Comparison of ENCODE assay signal across 1 cellular context in genomic region chr9:137672907-137673791, GRCh38.
A peak's percentile ranks its signal among the peaks of the same experiment; 100 is the strongest.
TF ChIP-seq lines count a peak whose summit lies in the region.

No MANE protein-coding gene starts in this region.

TF ChIP-seq in GM12878, 131 proteins besides CTCF, POLR2A, EP300 and RAD21 (continued from another document and continues in another):
- TF ChIP-seq ZNF592 (IDR thresholded peaks at IDR 0.05) (no peak), JUND (IDR thresholded peaks at IDR 0.05; ENCODE audit: low read depth, low read length) (no peak), ZZZ3 (IDR thresholded peaks at IDR 0.05; ENCODE audit: control insufficient read depth, insufficient read length, low read depth) (no peak), ASH2L (IDR thresholded peaks at IDR 0.05; ENCODE audit: borderline replicate concordance, low read depth) (no peak), EED (IDR thresholded peaks at IDR 0.05; ENCODE audit: low read depth) (no peak), BACH1 (IDR thresholded peaks at IDR 0.05; ENCODE audit: borderline replicate concordance) (no peak), HDGF (IDR thresholded peaks at IDR 0.05) (peak; percentile 61; the same call in 1 of the 2 replicates), TCF3 (IDR thresholded peaks at IDR 0.05; ENCODE audit: borderline replicate concordance, insufficient read depth, low read depth, low read length) (no peak), ZNF217 (IDR thresholded peaks at IDR 0.05) (no peak), WRNIP1 (IDR thresholded peaks at IDR 0.05; ENCODE audit: borderline replicate concordance, low read depth, low read length) (peak; percentile 86; the same call in 1 of the 2 replicates), E2F8 (IDR thresholded peaks at IDR 0.05; ENCODE audit: low read depth, partially characterized antibody) (no peak), EZH2 (IDR thresholded peaks at IDR 0.05; ENCODE audit: borderline replicate concordance, control insufficient read depth, low read depth, low read length) (no peak), TBL1XR1 (IDR thresholded peaks at IDR 0.05; ENCODE audit: low read depth, low read length) (no peak), SP1 (IDR thresholded peaks at IDR 0.05; ENCODE audit: low read depth, low read length) (no peak), SIX5 (IDR thresholded peaks at IDR 0.05; ENCODE audit: low read depth, low read length, severe bottlenecking) (no peak), CBX5 (IDR thresholded peaks at IDR 0.05; ENCODE audit: low read depth) (no peak), KDM1A (IDR thresholded peaks at IDR 0.05; ENCODE audit: borderline replicate concordance) (no peak), CREB1 (IDR thresholded peaks at IDR 0.05; ENCODE audit: low read depth) (no peak), NR2C1 (IDR thresholded peaks at IDR 0.05) (no peak), IRF4 (IDR thresholded peaks at IDR 0.05; ENCODE audit: low read depth, low read length) (no peak), BMI1 (IDR thresholded peaks at IDR 0.05; ENCODE audit: borderline replicate concordance) (no peak), ZNF24 (IDR thresholded peaks at IDR 0.05) (0 out of 2 replicates have a peak, but pooled peaks have one; percentile 30), SPI1 (IDR thresholded peaks at IDR 0.05; ENCODE audit: borderline replicate concordance, insufficient read depth, low read depth, low read length) (no peak), PAX5 (IDR thresholded peaks at IDR 0.05; ENCODE audit: borderline replicate concordance, low read depth, low read length) (no peak), TCF12 (IDR thresholded peaks at IDR 0.05; ENCODE audit: low read depth, low read length) (0 out of 2 replicates have a peak, but pooled peaks have one; percentile 11), ATF2 (IDR thresholded peaks at IDR 0.05; ENCODE audit: low read length) (no peak), ZSCAN29 (IDR thresholded peaks at IDR 0.05) (no peak), STAT1 (conservative IDR thresholded peaks at IDR 0.05) (no peak), CBFB (IDR thresholded peaks at IDR 0.05; ENCODE audit: low read depth) (peak; percentile 73; the same call in 1 of the 2 replicates), ZNF384 (IDR thresholded peaks at IDR 0.05; ENCODE audit: borderline replicate concordance, low read depth, low read length) (no peak), TAF1 (IDR thresholded peaks at IDR 0.05; ENCODE audit: borderline replicate concordance, low read depth, low read length) (no peak), RAD51 (IDR thresholded peaks at IDR 0.05) (no peak), MYC (IDR thresholded peaks at IDR 0.05; ENCODE audit: insufficient read depth, insufficient read length, insufficient replicate concordance, low read length, severe bottlenecking) (no peak), ATF7 (IDR thresholded peaks at IDR 0.05; ENCODE audit: low read depth) (peak; percentile 43; the same call in 1 of the 2 replicates), BHLHE40 (IDR thresholded peaks at IDR 0.05; ENCODE audit: borderline replicate concordance in 1 of 2, low read depth in 2 of 2, low read length in 1 of 2) (peak in 1 of 2 experiments; percentile 38; a peak in 1 of 4 replicates), JUNB (IDR thresholded peaks at IDR 0.05) (no peak), RELB (IDR thresholded peaks at IDR 0.05; ENCODE audit: low read depth) (no peak), NR2F1 (conservative IDR thresholded peaks at IDR 0.05) (no peak)
- TF ChIP-seq, protein P1, sequence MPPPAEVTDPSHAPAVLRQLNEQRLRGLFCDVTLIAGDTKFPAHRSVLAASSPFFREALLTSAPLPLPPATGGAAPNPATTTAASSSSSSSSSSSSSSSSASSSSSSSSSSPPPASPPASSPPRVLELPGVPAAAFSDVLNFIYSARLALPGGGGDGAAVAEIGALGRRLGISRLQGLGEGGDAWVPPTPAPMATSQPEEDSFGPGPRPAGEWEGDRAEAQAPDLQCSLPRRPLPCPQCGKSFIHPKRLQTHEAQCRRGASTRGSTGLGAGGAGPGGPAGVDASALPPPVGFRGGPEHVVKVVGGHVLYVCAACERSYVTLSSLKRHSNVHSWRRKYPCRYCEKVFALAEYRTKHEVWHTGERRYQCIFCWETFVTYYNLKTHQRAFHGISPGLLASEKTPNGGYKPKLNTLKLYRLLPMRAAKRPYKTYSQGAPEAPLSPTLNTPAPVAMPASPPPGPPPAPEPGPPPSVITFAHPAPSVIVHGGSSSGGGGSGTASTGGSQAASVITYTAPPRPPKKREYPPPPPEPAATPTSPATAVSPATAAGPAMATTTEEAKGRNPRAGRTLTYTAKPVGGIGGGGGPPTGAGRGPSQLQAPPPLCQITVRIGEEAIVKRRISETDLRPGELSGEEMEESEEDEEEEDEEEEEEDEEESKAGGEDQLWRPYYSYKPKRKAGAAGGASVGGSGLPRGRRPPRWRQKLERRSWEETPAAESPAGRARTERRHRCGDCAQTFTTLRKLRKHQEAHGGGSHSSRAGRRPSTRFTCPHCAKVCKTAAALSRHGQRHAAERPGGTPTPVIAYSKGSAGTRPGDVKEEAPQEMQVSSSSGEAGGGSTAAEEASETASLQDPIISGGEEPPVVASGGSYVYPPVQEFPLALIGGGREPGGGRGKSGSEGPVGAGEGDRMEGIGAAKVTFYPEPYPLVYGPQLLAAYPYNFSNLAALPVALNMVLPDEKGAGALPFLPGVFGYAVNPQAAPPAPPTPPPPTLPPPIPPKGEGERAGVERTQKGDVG (CRISPR knock-in tag; IDR thresholded peaks at IDR 0.05): no peak
- TF ChIP-seq, protein P2, sequence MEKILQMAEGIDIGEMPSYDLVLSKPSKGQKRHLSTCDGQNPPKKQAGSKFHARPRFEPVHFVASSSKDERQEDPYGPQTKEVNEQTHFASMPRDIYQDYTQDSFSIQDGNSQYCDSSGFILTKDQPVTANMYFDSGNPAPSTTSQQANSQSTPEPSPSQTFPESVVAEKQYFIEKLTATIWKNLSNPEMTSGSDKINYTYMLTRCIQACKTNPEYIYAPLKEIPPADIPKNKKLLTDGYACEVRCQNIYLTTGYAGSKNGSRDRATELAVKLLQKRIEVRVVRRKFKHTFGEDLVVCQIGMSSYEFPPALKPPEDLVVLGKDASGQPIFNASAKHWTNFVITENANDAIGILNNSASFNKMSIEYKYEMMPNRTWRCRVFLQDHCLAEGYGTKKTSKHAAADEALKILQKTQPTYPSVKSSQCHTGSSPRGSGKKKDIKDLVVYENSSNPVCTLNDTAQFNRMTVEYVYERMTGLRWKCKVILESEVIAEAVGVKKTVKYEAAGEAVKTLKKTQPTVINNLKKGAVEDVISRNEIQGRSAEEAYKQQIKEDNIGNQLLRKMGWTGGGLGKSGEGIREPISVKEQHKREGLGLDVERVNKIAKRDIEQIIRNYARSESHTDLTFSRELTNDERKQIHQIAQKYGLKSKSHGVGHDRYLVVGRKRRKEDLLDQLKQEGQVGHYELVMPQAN (conservative IDR thresholded peaks at IDR 0.05): no peak
- TF ChIP-seq, protein P3, sequence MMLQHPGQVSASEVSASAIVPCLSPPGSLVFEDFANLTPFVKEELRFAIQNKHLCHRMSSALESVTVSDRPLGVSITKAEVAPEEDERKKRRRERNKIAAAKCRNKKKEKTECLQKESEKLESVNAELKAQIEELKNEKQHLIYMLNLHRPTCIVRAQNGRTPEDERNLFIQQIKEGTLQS (IDR thresholded peaks at IDR 0.05; ENCODE audit: borderline replicate concordance, extremely low read depth, low read depth, low read length): no peak
- TF ChIP-seq, protein P4, sequence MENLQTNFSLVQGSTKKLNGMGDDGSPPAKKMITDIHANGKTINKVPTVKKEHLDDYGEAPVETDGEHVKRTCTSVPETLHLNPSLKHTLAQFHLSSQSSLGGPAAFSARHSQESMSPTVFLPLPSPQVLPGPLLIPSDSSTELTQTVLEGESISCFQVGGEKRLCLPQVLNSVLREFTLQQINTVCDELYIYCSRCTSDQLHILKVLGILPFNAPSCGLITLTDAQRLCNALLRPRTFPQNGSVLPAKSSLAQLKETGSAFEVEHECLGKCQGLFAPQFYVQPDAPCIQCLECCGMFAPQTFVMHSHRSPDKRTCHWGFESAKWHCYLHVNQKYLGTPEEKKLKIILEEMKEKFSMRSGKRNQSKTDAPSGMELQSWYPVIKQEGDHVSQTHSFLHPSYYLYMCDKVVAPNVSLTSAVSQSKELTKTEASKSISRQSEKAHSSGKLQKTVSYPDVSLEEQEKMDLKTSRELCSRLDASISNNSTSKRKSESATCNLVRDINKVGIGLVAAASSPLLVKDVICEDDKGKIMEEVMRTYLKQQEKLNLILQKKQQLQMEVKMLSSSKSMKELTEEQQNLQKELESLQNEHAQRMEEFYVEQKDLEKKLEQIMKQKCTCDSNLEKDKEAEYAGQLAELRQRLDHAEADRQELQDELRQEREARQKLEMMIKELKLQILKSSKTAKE (IDR thresholded peaks at IDR 0.05; ENCODE audit: low read depth, poor library complexity, severe bottlenecking): peak; percentile 39
